ENCODE assay signal across 8 cellular contexts in the genomic region with DNA sequence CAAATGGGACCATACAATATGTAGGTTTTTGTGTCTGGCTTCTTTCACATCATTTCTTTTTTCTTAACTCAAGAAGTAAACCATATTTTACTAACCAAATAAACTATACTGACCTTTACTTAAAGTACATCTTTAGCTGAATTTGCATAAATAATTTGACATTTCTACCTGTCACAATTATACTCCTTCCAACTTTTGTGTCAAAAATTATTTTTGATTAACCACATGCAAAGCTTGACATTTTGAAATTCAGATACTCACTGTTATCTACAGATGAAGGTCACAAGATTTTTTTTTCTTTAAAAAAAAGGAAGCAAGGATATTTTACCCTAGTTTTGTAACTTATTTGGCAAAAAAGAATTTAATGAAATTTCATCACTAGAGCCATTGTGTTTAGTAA.
"Had no signal": no experiment of that assay in that cellular context is flagged by ENCODE, and none has a peak within 500 bp of the region (broad histone marks: within the 10 kb centered on the region; RNA-seq: fewer than 3 reads in every experiment).

No MANE protein-coding gene starts in this region.

- H3K4me3 ChIP-seq: GM23338, K562 had no signal

- H3K4me1 Mint-ChIP-seq: GM23338 had no signal

- H3K4me2 ChIP-seq: GM23338 had no signal

- H3K4me3 Mint-ChIP-seq: GM23338, H9 had no signal

- FAIRE-seq: H1, H54, HTR-8/SVneo, K562 had no signal

- ATAC-seq: GM23338, K562 had no signal

- DNase-seq: H9, HCEC 1CT, IMR-90 had no signal

- H3K27ac Mint-ChIP-seq: GM23338, H9 had no signal

- H2AFZ ChIP-seq: GM23338 had no signal
